21 cellular contexts compared by ENCODE assay signal in the genomic region with DNA sequence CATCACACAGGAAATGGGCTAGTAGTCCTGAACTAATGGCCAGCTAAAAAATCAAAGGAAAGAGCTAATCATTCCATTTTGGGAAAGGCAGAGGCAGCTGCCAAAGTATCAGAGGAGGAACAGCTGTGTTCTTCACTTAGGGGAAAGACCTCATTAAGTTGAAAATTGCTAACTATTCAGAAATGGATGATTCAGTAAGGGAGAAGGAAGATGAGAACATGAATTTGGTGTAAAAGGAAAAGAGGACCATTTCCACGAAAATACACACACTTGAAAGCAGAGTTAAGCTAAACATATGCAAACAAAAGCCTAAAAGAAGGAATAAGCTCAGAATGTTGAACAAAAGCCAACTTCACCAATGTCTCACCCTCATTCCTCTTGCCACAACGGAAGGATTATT.
"Had no signal": no experiment of that assay in that cellular context is flagged by ENCODE, and none has a peak within 500 bp of the region (broad histone marks: within the 10 kb centered on the region; RNA-seq: fewer than 3 reads in every experiment).

No MANE protein-coding gene starts in this region.

- H3K4me3 ChIP-seq: Peyer's patch, SJSA1 had no signal

- DNase-seq: activated CD4-positive, alpha-beta T cell treated with anti-CD3 and anti-CD28 coated beads for 4 hours; activated CD8-positive, alpha-beta memory T cell treated with anti-CD3 and anti-CD28 coated beads, Interleukin-2, amount 50 U/mL, for 4 hours; activated CD8-positive, alpha-beta T cell treated with anti-CD3 and anti-CD28 coated beads for 36 hours; activated gamma-delta T cell treated with Interleukin-2 at 50 U/mL for 16 hours; activated naive CD4-positive, alpha-beta T cell treated with anti-CD3 and anti-CD28 coated beads, Interleukin-2, amount 10 ng/mL, durations not matched to agents 7 days and 5 days; activated naive CD8-positive, alpha-beta T cell treated with anti-CD3 and anti-CD28 coated beads for 36 hours; activated T-cell treated with anti-CD3 and anti-CD28 coated beads, Interleukin-2, amount 50 U/mL, for 72 hours; central memory CD4-positive, alpha-beta T cell; KG1; MV-4-11; NCI-H1092 treated with DMSO at 0.1 percent for 48 hours; NCI-H1436 treated with DMSO at 0.1 percent for 48 hours; NCI-H1930; NCI-H345; NCI-H510A; NCI-H526 treated with DMSO at 0.1 percent for 48 hours; Peyer's patch; Right ventricle myocardium superior; SW 1271 had no signal

- H3K36me3 ChIP-seq: Peyer's patch, SJSA1 had no signal

- H3K4me1 ChIP-seq: Peyer's patch, SJSA1 had no signal

- H3K9me3 ChIP-seq: Peyer's patch, SJSA1 had no signal

- H3K27ac ChIP-seq: Peyer's patch, RWPE1, SJSA1 had no signal

- H3K27me3 ChIP-seq: Peyer's patch, SJSA1 had no signal
